Comparison of ENCODE assay signal across 10 cellular contexts in the genomic region with DNA sequence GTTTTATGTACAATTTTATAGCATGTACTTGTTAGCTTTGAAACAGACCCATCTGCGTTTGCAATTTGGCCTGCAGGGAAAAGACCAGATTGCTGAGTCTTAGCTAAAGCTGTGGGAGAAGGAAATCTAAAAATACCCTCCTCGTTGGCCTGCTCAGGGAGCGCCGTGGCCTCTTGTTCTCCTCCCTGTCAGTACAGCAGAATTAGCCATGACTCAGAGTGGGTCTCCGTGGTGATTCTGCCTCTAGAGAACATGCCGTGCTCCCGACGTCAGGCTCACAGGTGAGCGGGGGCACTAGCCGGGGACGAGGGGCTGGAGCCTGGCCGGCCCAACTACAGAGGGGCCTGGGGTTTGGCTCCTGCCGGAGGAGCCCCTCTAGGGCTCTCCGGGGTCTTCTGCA.
A peak's percentile ranks its signal among the peaks of the same experiment; 100 is the strongest.
DNase-seq lines count a peak whose midpoint lies in the region; ATAC-seq and TF ChIP-seq lines count a peak whose summit lies in the region.
"Had no signal": no experiment of that assay in that cellular context is flagged by ENCODE, and none has a peak within 500 bp of the region (broad histone marks: within the 10 kb centered on the region; RNA-seq: fewer than 3 reads in every experiment).

No MANE protein-coding gene starts in this region.

- no peaks in the 10 kb centered on the region for H3K27me3 ChIP-seq in WERI-Rb-1 (ENCODE audit: insufficient read depth, low read depth, severe bottlenecking)

- H3K27ac ChIP-seq in WERI-Rb-1, result no peak overlapping the region

- no peak overlapping the region for H3K4me3 ChIP-seq in AG04449 (ENCODE audit: low read depth, low read length)
- no peak overlapping the region for H3K4me3 ChIP-seq in WERI-Rb-1 (ENCODE audit: low read depth, low read length)

- peak; percentile 49 for DNase-seq in AG04449 (ENCODE audit: low read depth, low spot score)
- DNase-seq in WERI-Rb-1, result peak; percentile 25
- peak; percentile 82 for DNase-seq in foreskin melanocyte
- no peak for DNase-seq in osteocyte (ENCODE audit: extremely low spot score, unreplicated experiment)
- DNase-seq: CD4-positive, alpha-beta T cell had no signal

- CTCF ChIA-PET in AG04449 (lab: Yijun Ruan, JAX), result interaction anchor here (1.3 to 2.5 kb wide), 2 partner anchors 21 to 181 kb away, joined by 3 to 11 read pairs; no protein-coding TSS in a partner anchor

- peaks cover 5% of the 10 kb centered on the region for H3K9me3 Mint-ChIP-seq in osteocyte (ENCODE audit: unreplicated experiment)
- H3K9me3 Mint-ChIP-seq: CD4-positive, alpha-beta T cell had no signal

- TF ChIP-seq POLR2A in GM18505 (IDR thresholded peaks at IDR 0.05; ENCODE audit: borderline replicate concordance, extremely low read depth, insufficient read depth, insufficient read length), result no peak

- TF ChIP-seq CTCF in AG04449 (IDR thresholded peaks at IDR 0.05; ENCODE audit: insufficient read depth, low read length, missing control alignments), result no peak
- TF ChIP-seq CTCF in WERI-Rb-1 (IDR thresholded peaks at IDR 0.05; ENCODE audit: low read depth, low read length), result no peak
- no peak for TF ChIP-seq CTCF in osteocyte (IDR thresholded peaks at IDR 0.05)

- H3K36me3 Mint-ChIP-seq in osteocyte (ENCODE audit: unreplicated experiment), result peaks cover 5% of the 10 kb centered on the region

- peaks cover 7% of the 10 kb centered on the region for H3K27me3 Mint-ChIP-seq in osteocyte (ENCODE audit: unreplicated experiment)
- H3K27me3 Mint-ChIP-seq: activated naive CD8-positive, alpha-beta T cell; CD4-positive, alpha-beta T cell had no signal

- no peaks in the 10 kb centered on the region for H3K9me3 ChIP-seq in WERI-Rb-1 (ENCODE audit: severe bottlenecking)

- POLR2A ChIA-PET in AG04449 (lab: Yijun Ruan, JAX), result interaction anchor here (0.7 kb wide), 1 partner anchor 128 kb away, joined by 3 read pairs; no protein-coding TSS in a partner anchor

- no peak for ATAC-seq in GM21447 (IDR thresholded peaks at IDR 0.05; ENCODE audit: unreplicated experiment)
- no peak for ATAC-seq in GM18505 (IDR thresholded peaks at IDR 0.05; ENCODE audit: unreplicated experiment)
- ATAC-seq in HG03139 (IDR thresholded peaks at IDR 0.05; ENCODE audit: unreplicated experiment), result no peak
- ATAC-seq in GM21381 (IDR thresholded peaks at IDR 0.05; ENCODE audit: unreplicated experiment), result no peak

- no peaks in the 10 kb centered on the region for H3K36me3 ChIP-seq in WERI-Rb-1

- H3K27ac Mint-ChIP-seq in osteocyte (ENCODE audit: unreplicated experiment), result peak overlapping the region; percentile 75
- H3K27ac Mint-ChIP-seq: activated naive CD8-positive, alpha-beta T cell; CD4-positive, alpha-beta T cell had no signal

- H3K4me1 Mint-ChIP-seq in osteocyte (ENCODE audit: unreplicated experiment), result peaks cover 49% of the 10 kb centered on the region

- H3K4me3 Mint-ChIP-seq in osteocyte (ENCODE audit: unreplicated experiment), result peak overlapping the region; percentile 12
- H3K4me3 Mint-ChIP-seq: activated naive CD8-positive, alpha-beta T cell; CD4-positive, alpha-beta T cell had no signal
